In genomic region chr15:68580026-68580882, GRCh38 we compare ENCODE assay signal across 10 cellular contexts. TPM values are rescaled to one million over a fixed set of nuclear protein-coding genes. Genes with fewer than 3 reads are reported as not detected.
DNase-seq lines count a peak whose midpoint lies in the region; ATAC-seq, FAIRE-seq and TF ChIP-seq lines count a peak whose summit lies in the region.
"Had no signal": no experiment of that assay in that cellular context is flagged by ENCODE, and none has a peak within 500 bp of the region (broad histone marks: within the 10 kb centered on the region; RNA-seq: fewer than 3 reads in every experiment).

No MANE protein-coding gene starts in this region.

- H3K27ac Mint-ChIP-seq in brain: peak overlapping the region; percentile 91 to 98 (median 96)
- H3K27ac Mint-ChIP-seq in stimulated activated naive B cell treated with anti-CD40 and anti-IgM and Interleukin-4, amounts not matched to agents 10 μg/mL and 1 μg/mL and 100 μg/mL, for 72 hours: no peak overlapping the region

- peaks cover 88% of the 10 kb centered on the region for H3K4me1 Mint-ChIP-seq in brain
- H3K4me1 Mint-ChIP-seq in stimulated activated naive B cell treated with anti-CD40 and anti-IgM and Interleukin-4, amounts not matched to agents 10 μg/mL and 1 μg/mL and 100 μg/mL, for 72 hours: peaks cover 40 to 57% of the 10 kb centered on the region in 2 donors

- H3K9me3 Mint-ChIP-seq in brain: peaks cover 0 to 3% (median 0%) of the 10 kb centered on the region in 5 experiments
- H3K9me3 Mint-ChIP-seq in stimulated activated naive B cell treated with anti-CD40 and anti-IgM and Interleukin-4, amounts not matched to agents 10 μg/mL and 1 μg/mL and 100 μg/mL, for 72 hours: no peaks in the 10 kb centered on the region

- TF ChIP-seq POLR2A in erythroblast (IDR thresholded peaks at IDR 0.05; ENCODE audit: low read length): no peak

- DNase-seq in HTR-8/SVneo (ENCODE audit: insufficient read length, low spot score) (no peak), kidney epithelial cell (ENCODE audit: low read depth) (no peak), erythroblast (lab: John Stamatoyannopoulos, UW) (no peak), MV-4-11 (lab: John Stamatoyannopoulos, UW) (no peak)
- DNase-seq in stimulated activated naive B cell treated with anti-CD40 and anti-IgM and Interleukin-4, amounts not matched to agents 10 μg/mL and 1 μg/mL and 100 μg/mL, for 72 hours: no peak

- no peaks in the 10 kb centered on the region for H3K27me3 ChIP-seq in kidney epithelial cell (ENCODE audit: control insufficient read depth, insufficient read depth, low read length)

- TF ChIP-seq CTCF in brain (conservative IDR thresholded peaks at IDR 0.05) (no peak), kidney epithelial cell (IDR thresholded peaks at IDR 0.05; ENCODE audit: insufficient read depth, low read length, poor library complexity, severe bottlenecking) (no peak)

- no peaks in the 10 kb centered on the region for H3K36me3 Mint-ChIP-seq in brain
- H3K36me3 Mint-ChIP-seq in stimulated activated naive B cell treated with anti-CD40 and anti-IgM and Interleukin-4, amounts not matched to agents 10 μg/mL and 1 μg/mL and 100 μg/mL, for 72 hours: no peaks in the 10 kb centered on the region

- no peaks in the 10 kb centered on the region for H3K36me3 ChIP-seq in kidney epithelial cell (ENCODE audit: control insufficient read depth, insufficient read depth, low read length)
- H3K36me3 ChIP-seq: cardiac muscle cell had no signal

- no peak for ATAC-seq in stimulated activated naive B cell treated with anti-CD40 and anti-IgM and Interleukin-4, amounts not matched to agents 10 μg/mL and 1 μg/mL and 100 μg/mL, for 72 hours (replicated peaks)
- ATAC-seq in GM18520 (IDR thresholded peaks at IDR 0.05; ENCODE audit: unreplicated experiment) (no peak), HG02870 (IDR thresholded peaks at IDR 0.05; ENCODE audit: unreplicated experiment) (no peak)

- peak overlapping the region; percentile 58 for H3K4me3 ChIP-seq in kidney epithelial cell (ENCODE audit: low read depth, low read length)

- H3K27me3 Mint-ChIP-seq in brain: peaks cover 7% of the 10 kb centered on the region
- peaks cover 7 to 10% of the 10 kb centered on the region in 2 donors for H3K27me3 Mint-ChIP-seq in stimulated activated naive B cell treated with anti-CD40 and anti-IgM and Interleukin-4, amounts not matched to agents 10 μg/mL and 1 μg/mL and 100 μg/mL, for 72 hours

- H3K4me3 Mint-ChIP-seq in brain: peak overlapping the region; percentile 82 to 95 (median 93)
- peak overlapping the region; percentile 85 to 89 for H3K4me3 Mint-ChIP-seq in stimulated activated naive B cell treated with anti-CD40 and anti-IgM and Interleukin-4, amounts not matched to agents 10 μg/mL and 1 μg/mL and 100 μg/mL, for 72 hours

- FAIRE-seq in HTR-8/SVneo (lab: Jason Lieb, UNC): peak; percentile 40
- FAIRE-seq: kidney had no signal

RNA-seq across cellular contexts. Expression of gene CORO2B, which starts 1.5 kb away (rescaled TPM):
- polyA plus RNA-seq in brain (ENCODE audit: insufficient read depth, low read depth, low replicate concordance): 59.3 TPM
- total RNA-seq in kidney epithelial cell: 17.9 and 19.8 TPM in 2 replicates
